ENCODE assay signal across 18 cellular contexts in genomic region chr6:151512481-151512880, GRCh38. TPM values are rescaled to one million over a fixed set of nuclear protein-coding genes. Genes with fewer than 3 reads are reported as not detected.
"Had no signal": no experiment of that assay in that cellular context is flagged by ENCODE, and none has a peak within 500 bp of the region (broad histone marks: within the 10 kb centered on the region; RNA-seq: fewer than 3 reads in every experiment).

No MANE protein-coding gene starts in this region.

- H3K27ac Mint-ChIP-seq: activated CD4-positive, alpha-beta memory T cell treated with anti-CD3 and anti-CD28 coated beads for 36 hours; activated T-helper 1 cell treated with anti-CD3 and anti-CD28 coated beads, Interleukin-12 subunit alpha, Interleukin-12 subunit beta, Interleukin-2, Interleukin-4 antibody, amounts not matched to agents 30 ng/mL and 10 ng/mL and 1 ng/mL, durations not matched to agents 14 hours and 24 hours and 36 hours; natural killer cell; T-helper 1 cell treated with Interleukin-12 subunit alpha and Interleukin-12 subunit beta and Interleukin-4 antibody, amounts not matched to agents 30 μg/mL and 1 μg/mL, for 36 hours had no signal

- H3K4me1 Mint-ChIP-seq: natural killer cell had no signal

- H3K36me3 Mint-ChIP-seq: activated CD4-positive, alpha-beta memory T cell treated with anti-CD3 and anti-CD28 coated beads for 36 hours; natural killer cell had no signal

- DNase-seq: activated CD4-positive, alpha-beta memory T cell treated with anti-CD3 and anti-CD28 coated beads for 36 hours; activated CD4-positive, CD25-positive, alpha-beta regulatory T cell treated with anti-CD3 and anti-CD28 coated beads, Interleukin-2, amount 50 U/mL, for 72 hours; activated CD8-positive, alpha-beta memory T cell treated with anti-CD3 and anti-CD28 coated beads, Interleukin-2, amount 50 U/mL, for 48 hours; activated naive CD4-positive, alpha-beta T cell treated with Interleukin-2 at 50 U/mL for 16 hours; esophagus squamous epithelium; foreskin fibroblast; glutamatergic neuron; natural killer cell; occipital lobe; spleen; stimulated activated CD4-positive, alpha-beta T cell treated with anti-CD3 and anti-CD28 coated beads, Interleukin-2, amount 100 ng/mL, for 24 hours; stimulated activated naive CD4-positive, alpha-beta T cell; substantia nigra; trophoblast cell had no signal

- H3K4me3 Mint-ChIP-seq: activated CD4-positive, alpha-beta memory T cell treated with anti-CD3 and anti-CD28 coated beads for 36 hours; activated T-helper 1 cell treated with anti-CD3 and anti-CD28 coated beads, Interleukin-12 subunit alpha, Interleukin-12 subunit beta, Interleukin-2, Interleukin-4 antibody, amounts not matched to agents 30 ng/mL and 10 ng/mL and 1 ng/mL, durations not matched to agents 14 hours and 24 hours and 36 hours; natural killer cell; T-helper 1 cell treated with Interleukin-12 subunit alpha and Interleukin-12 subunit beta and Interleukin-4 antibody, amounts not matched to agents 30 μg/mL and 1 μg/mL, for 36 hours had no signal

- H3K9me3 Mint-ChIP-seq: activated CD4-positive, alpha-beta memory T cell treated with anti-CD3 and anti-CD28 coated beads for 36 hours; natural killer cell had no signal

- ATAC-seq: sciatic nerve had no signal

RNA-seq across cellular contexts. Expression of gene CCDC170, which starts 18.7 kb away (rescaled TPM):
- total RNA-seq: activated CD4-positive, alpha-beta memory T cell treated with anti-CD3 and anti-CD28 coated beads for 36 hours; activated T-helper 1 cell treated with anti-CD3 and anti-CD28 coated beads, Interleukin-12 subunit alpha, Interleukin-12 subunit beta, Interleukin-2, Interleukin-4 antibody, amounts not matched to agents 30 ng/mL and 10 ng/mL and 1 ng/mL, durations not matched to agents 14 hours and 24 hours and 36 hours; lung microvascular endothelial cell had no signal
